ENCODE assay signal across 8 cellular contexts in the genomic region with DNA sequence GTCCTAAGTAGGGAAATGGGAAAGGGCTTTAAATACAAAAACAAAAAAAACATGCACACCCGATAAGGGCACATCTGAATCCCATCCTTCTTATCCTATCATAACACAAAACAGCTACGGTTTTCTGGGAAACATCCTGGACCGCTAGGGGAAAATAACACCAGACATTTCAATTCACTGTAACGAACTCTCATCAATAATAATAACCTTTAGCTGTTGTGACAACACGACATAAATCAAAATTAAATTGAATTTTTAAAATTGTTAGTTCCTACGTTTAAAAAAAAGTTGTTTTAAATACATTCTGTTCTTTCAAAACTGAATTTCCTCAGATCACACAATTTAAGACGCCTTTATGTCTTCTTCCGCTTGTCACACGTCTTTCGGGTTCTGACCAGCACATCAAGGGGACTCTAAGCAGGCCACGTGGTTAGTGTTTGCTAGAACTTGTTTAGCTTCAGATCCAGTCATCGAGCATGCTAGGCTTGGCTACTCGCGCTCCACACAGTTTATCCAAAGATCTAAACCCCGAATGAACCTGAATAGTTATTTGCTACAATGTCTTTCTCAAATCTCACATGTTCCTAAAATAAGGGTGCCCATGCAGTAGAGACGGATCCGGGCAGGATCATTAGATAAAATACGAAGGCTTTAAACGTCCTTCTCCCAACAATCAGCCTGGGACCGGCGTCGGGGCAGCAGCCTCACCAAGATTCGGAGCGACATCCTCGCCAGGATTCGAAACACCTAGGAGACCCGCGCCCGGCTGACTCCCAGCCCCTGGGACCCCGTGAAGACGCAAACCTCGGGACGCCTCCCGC. TPM values are rescaled to one million over a fixed set of nuclear protein-coding genes. Genes with fewer than 3 reads are reported as not detected.
A peak's percentile ranks its signal among the peaks of the same experiment; 100 is the strongest.
DNase-seq lines count a peak whose midpoint lies in the region; ATAC-seq and TF ChIP-seq lines count a peak whose summit lies in the region.

No MANE protein-coding gene starts in this region.

- H3K27ac ChIP-seq in ACC112 (ENCODE audit: low read depth, low read length) (no peak overlapping the region), Panc1 (ENCODE audit: low read length) (peak overlapping the region; percentile 78), gastroesophageal sphincter (peak overlapping the region; percentile 64 to 96 (median 93)), upper lobe of right lung (peak overlapping the region; percentile 95)

- H3K79me2 ChIP-seq in ACC112 (ENCODE audit: control insufficient read depth, insufficient read depth, low read length, unreplicated experiment): peaks cover 51% of the 10 kb centered on the region

- H3K27me3 ChIP-seq in ACC112 (ENCODE audit: insufficient read depth, low read length) (no peaks in the 10 kb centered on the region), Panc1 (ENCODE audit: control insufficient read depth, insufficient read depth, low read length) (no peaks in the 10 kb centered on the region), gastroesophageal sphincter (no peaks in the 10 kb centered on the region), upper lobe of right lung (no peaks in the 10 kb centered on the region)

- 3 to 8% methylated on average over 14 to 19 of the region's 34 CpGs for WGBS in gastroesophageal sphincter (ENCODE audit: low coverage in 1 of 2), 2 donors

- peak overlapping the region; percentile 83 for H3K4me3 ChIP-seq in ACC112 (ENCODE audit: low read depth, low read length)
- H3K4me3 ChIP-seq in Panc1 (ENCODE audit: low read depth in 2 of 2, low read length in 2 of 2): peak overlapping the region; percentile 88 to 99
- peak overlapping the region; percentile 58 to 98 for H3K4me3 ChIP-seq in gastroesophageal sphincter
- H3K4me3 ChIP-seq in upper lobe of right lung: peak overlapping the region; percentile 95

- TF ChIP-seq POLR2A in gastroesophageal sphincter (IDR thresholded peaks at IDR 0.05): no peak

- peak; percentile 37 for ATAC-seq in GM18861 (IDR thresholded peaks at IDR 0.05; ENCODE audit: unreplicated experiment)
- ATAC-seq in HG03354 (IDR thresholded peaks at IDR 0.05; ENCODE audit: poor library complexity, severe bottlenecking, unreplicated experiment): peak; percentile 46
- peak; percentile 70 for ATAC-seq in Panc1
- no peak for ATAC-seq in gastroesophageal sphincter
- peak; percentile 60 for ATAC-seq in upper lobe of right lung

- intact Hi-C loops in Panc1 (cut with micrococcal nuclease; ENCODE audit: unreplicated experiment) (no loop called here), upper lobe of right lung (cut with DNase I) (no loop called here)

- CTCF ChIA-PET in Panc1 (lab: Charles Lee): interaction anchor here (0.5 kb wide), 1 partner anchor 569 kb away, joined by 3 read pairs; no protein-coding TSS in a partner anchor

- TF ChIP-seq CTCF in Panc1 (IDR thresholded peaks at IDR 0.05): no peak
- TF ChIP-seq CTCF in gastroesophageal sphincter (IDR thresholded peaks at IDR 0.05): no peak
- no peak for TF ChIP-seq CTCF in upper lobe of right lung (IDR thresholded peaks at IDR 0.05)

- POLR2A ChIA-PET in Panc1 (lab: Charles Lee): interaction anchor here (0.5 to 0.6 kb wide), 2 partner anchors 206 to 1026 kb away, joined by 3 to 4 read pairs; no protein-coding TSS in a partner anchor

- in situ Hi-C loops in Panc1 (cut with HindIII; ENCODE audit: low pct_unique_long_range_greater_than_20kb, low sequenced_read_pairs): no loop called here

- peak; percentile 32 for DNase-seq in Panc1 (ENCODE audit: low read depth, low spot score)
- peak; percentile 8 for DNase-seq in activated effector memory CD4-positive, alpha-beta T cell treated with Interleukin-2 at 50 U/mL for 16 hours
- peak; percentile 27 for DNase-seq in non-pigmented ciliary epithelial cell (ENCODE audit: low read depth)
- DNase-seq in upper lobe of right lung: no peak

- no peaks in the 10 kb centered on the region for H3K9me3 ChIP-seq in Panc1 (ENCODE audit: control insufficient read depth, insufficient read depth, low read depth, low read length)
- no peaks in the 10 kb centered on the region for H3K9me3 ChIP-seq in gastroesophageal sphincter
- no peaks in the 10 kb centered on the region for H3K9me3 ChIP-seq in upper lobe of right lung

- BruUV-seq in Panc1 (replicated peaks; lab: Mats Ljungman, UMichigan): TSS peak; percentile 52

- peak overlapping the region; percentile 58 for H2AFZ ChIP-seq in ACC112 (ENCODE audit: low read length, unreplicated experiment)

- H3K36me3 ChIP-seq in ACC112 (ENCODE audit: insufficient read depth, low read length) (no peaks in the 10 kb centered on the region), Panc1 (ENCODE audit: control insufficient read depth, insufficient read depth, low read length) (peaks cover 3% of the 10 kb centered on the region; the same call in 1 of the 2 replicates), gastroesophageal sphincter (peaks cover 0 to 3% of the 10 kb centered on the region in 2 donors), upper lobe of right lung (no peaks in the 10 kb centered on the region)

- TF ChIP-seq EP300 in gastroesophageal sphincter (IDR thresholded peaks at IDR 0.05): no peak

- H3K4me1 ChIP-seq in ACC112 (ENCODE audit: control insufficient read depth, insufficient read depth, low read length, unreplicated experiment) (peaks cover 4% of the 10 kb centered on the region), Panc1 (ENCODE audit: control insufficient read depth, insufficient read depth, low read length) (peaks cover 30% of the 10 kb centered on the region), gastroesophageal sphincter (peaks cover 0 to 62% (median 20%) of the 10 kb centered on the region in 3 donors), upper lobe of right lung (peaks cover 24% of the 10 kb centered on the region)

RNA-seq across cellular contexts. Expression of gene IKZF5, which starts 0.8 kb away (rescaled TPM):
- total RNA-seq in Panc1 (2021; ENCODE audit: unreplicated experiment) (8.6 TPM), gastroesophageal sphincter (10 to 100 TPM in 2 of 4 donors, 1 to 10 TPM in 2; 5.8 to 14.3 (median 9.5) TPM), upper lobe of right lung (19.9 TPM)
- polyA plus RNA-seq in Panc1 (2012; ENCODE audit: insufficient read length): 5.4 TPM

RNA-seq across cellular contexts. Expression of gene ACADSB, which starts 1.0 kb away (rescaled TPM):
- 19.2 TPM for total RNA-seq in Panc1 (2021; ENCODE audit: unreplicated experiment)
- polyA plus RNA-seq in Panc1 (2012; ENCODE audit: insufficient read length): 11.3 TPM
- 10 to 100 TPM; 12.1 to 28.2 (median 16.3) TPM for total RNA-seq in gastroesophageal sphincter
- 27.1 TPM for total RNA-seq in upper lobe of right lung

RNA-seq across cellular contexts. Expression of gene PSTK, which starts 27.6 kb away (rescaled TPM):
- total RNA-seq in Panc1 (2021; ENCODE audit: unreplicated experiment) (15.8 TPM), gastroesophageal sphincter (10 to 100 TPM in 1 of 4 donors, 1 to 10 TPM in 2, under 1 TPM in 1; 0.79 to 12.3 (median 1.7) TPM), upper lobe of right lung (2.5 TPM)
- 13.8 TPM for polyA plus RNA-seq in Panc1 (2012; ENCODE audit: insufficient read length)

RNA-seq across cellular contexts. Expression of gene C10orf88, which starts 53.7 kb away (rescaled TPM):
- total RNA-seq in Panc1 (2021; ENCODE audit: unreplicated experiment) (21.7 TPM), gastroesophageal sphincter (10 to 100 TPM in 1 of 4 donors, 1 to 10 TPM in 3; 4.0 to 12.9 (median 7.1) TPM), upper lobe of right lung (7.6 TPM)
- 11.2 TPM for polyA plus RNA-seq in Panc1 (2012; ENCODE audit: insufficient read length)
